ENCODE assay signal across 8 cellular contexts in the genomic region with DNA sequence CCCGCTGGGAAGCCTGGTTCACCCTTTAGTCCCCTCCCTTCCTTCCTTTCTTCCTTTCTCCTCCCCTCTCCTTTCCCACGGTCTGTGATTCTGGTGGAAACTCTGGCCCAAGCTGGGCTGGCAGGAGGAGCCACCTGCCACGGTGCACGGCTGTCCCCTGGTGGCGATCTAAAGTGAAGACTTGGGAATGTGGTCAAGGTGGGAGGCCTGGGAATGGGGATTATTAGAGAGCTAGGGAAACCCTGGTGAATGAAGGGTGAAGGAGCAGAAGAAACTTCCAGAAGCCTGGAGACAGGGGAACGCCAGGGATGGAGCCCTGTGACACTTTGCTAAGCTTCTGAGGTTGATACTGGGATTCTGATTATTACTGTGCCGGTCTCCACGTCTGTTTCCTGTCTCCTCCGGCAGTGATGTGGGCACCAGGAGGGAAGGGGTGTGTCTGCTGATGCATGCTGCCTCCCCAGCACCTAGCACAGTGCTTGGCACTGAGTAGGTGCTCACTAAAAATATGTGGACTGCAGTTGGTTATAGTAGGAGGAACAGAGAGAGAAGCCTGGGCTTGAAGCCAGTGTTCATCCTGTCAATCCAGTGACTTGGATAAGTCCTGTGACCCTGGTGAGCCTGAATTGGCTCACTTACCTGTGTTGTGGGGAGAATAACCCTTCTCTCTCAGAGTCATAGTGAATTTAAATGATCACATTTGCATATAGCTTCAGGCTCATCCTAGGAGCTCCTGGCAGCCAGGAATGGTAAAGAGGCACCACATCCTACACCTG.
DNase-seq lines count a peak whose midpoint lies in the region; ATAC-seq lines count a peak whose summit lies in the region.

No MANE protein-coding gene starts in this region.

- DNase-seq in NCI-H2081 (lab: John Stamatoyannopoulos, UW) = peak; percentile 65 to 77
- DNase-seq in NCI-H2081 treated with DMSO at 0.1 percent for 48 hours (lab: John Stamatoyannopoulos, UW) = no peak
- peak; percentile 68 for DNase-seq in NCI-H2171 (lab: John Stamatoyannopoulos, UW)
- DNase-seq in cerebellum (ENCODE audit: low spot score) = peak; percentile 67
- peak; percentile 82 for DNase-seq in left lobe of liver (ENCODE audit: low spot score)
- DNase-seq in stimulated activated CD4-positive, alpha-beta T cell treated with anti-CD3 and anti-CD28 coated beads, Interleukin-2, amount 100 ng/mL, for 24 hours = peak; percentile 65 to 72

- peak; percentile 68 to 69 for ATAC-seq in activated CD4-positive, CD25-positive, alpha-beta regulatory T cell treated with anti-CD3 and anti-CD28 coated beads, Interleukin-2, amount 50 U/mL, for 24 hours
- ATAC-seq in left lobe of liver (peak; percentile 97), HG03571 (IDR thresholded peaks at IDR 0.05; ENCODE audit: unreplicated experiment) (no peak)
